In genomic region chr2:175804130-175804529, GRCh38 we compare ENCODE assay signal across 18 cellular contexts.
A peak's percentile ranks its signal among the peaks of the same experiment; 100 is the strongest.
DNase-seq lines count a peak whose midpoint lies in the region; ATAC-seq and TF ChIP-seq lines count a peak whose summit lies in the region.
"Had no signal": no experiment of that assay in that cellular context is flagged by ENCODE, and none has a peak within 500 bp of the region (broad histone marks: within the 10 kb centered on the region; RNA-seq: fewer than 3 reads in every experiment).

No MANE protein-coding gene starts in this region.

- ATAC-seq in right cardiac atrium = no peak
- ATAC-seq: CD8-positive, alpha-beta T cell; GM12878; PC-3 had no signal

- no peak overlapping the region for H3K27ac ChIP-seq in HEK293 (ENCODE audit: extremely low read depth, low read depth, low read length)
- no peak overlapping the region for H3K27ac ChIP-seq in OCI-LY7 (ENCODE audit: low read depth, low read length, poor library complexity, severe bottlenecking)
- H3K27ac ChIP-seq in right cardiac atrium (ENCODE audit: low read length) = no peak overlapping the region
- H3K27ac ChIP-seq: SJSA1 had no signal

- intact Hi-C loops in OCI-LY7 (cut with micrococcal nuclease; ENCODE audit: unreplicated experiment) (no loop called here), right cardiac atrium (cut with DNase I) (no loop called here)

- no peak overlapping the region for H2AFZ ChIP-seq in OCI-LY7 (ENCODE audit: low read length)

- H3K4me2 ChIP-seq in OCI-LY7 (ENCODE audit: low read length) = no peak overlapping the region

- TF ChIP-seq CTCF in HEK293 (tag by site-specific recombination; IDR thresholded peaks at IDR 0.05) (no peak), OCI-LY7 (conservative IDR thresholded peaks at IDR 0.05; ENCODE audit: low read length) (no peak)

- H4K20me1 ChIP-seq in OCI-LY7 (ENCODE audit: insufficient read depth, low read length) = no peaks in the 10 kb centered on the region

- H3K4me1 ChIP-seq in HEK293 (ENCODE audit: control insufficient read depth, insufficient read depth, low read length) = peaks cover 29% of the 10 kb centered on the region
- H3K4me1 ChIP-seq in OCI-LY7 (ENCODE audit: insufficient read depth, low read length, poor library complexity, severe bottlenecking) = no peaks in the 10 kb centered on the region
- H3K4me1 ChIP-seq in right cardiac atrium (ENCODE audit: control insufficient read depth, insufficient read depth, low read length) = no peaks in the 10 kb centered on the region
- H3K4me1 ChIP-seq: SJSA1 had no signal

- no peaks in the 10 kb centered on the region for H3K36me3 ChIP-seq in HEK293 (ENCODE audit: control insufficient read depth in 2 of 2, insufficient read depth in 1 of 2, low read length in 2 of 2)
- no peaks in the 10 kb centered on the region for H3K36me3 ChIP-seq in OCI-LY7 (ENCODE audit: insufficient read depth, low read length)
- H3K36me3 ChIP-seq: SJSA1 had no signal

- H3K9me3 ChIP-seq in HEK293 (ENCODE audit: control insufficient read depth, insufficient read depth, low read depth, low read length) = no peaks in the 10 kb centered on the region
- H3K9me3 ChIP-seq in OCI-LY7 (ENCODE audit: low read length) = no peaks in the 10 kb centered on the region
- no peaks in the 10 kb centered on the region for H3K9me3 ChIP-seq in right cardiac atrium (ENCODE audit: control insufficient read depth, low read length)
- H3K9me3 ChIP-seq: SJSA1 had no signal

- DNase-seq in NCI-H187 (lab: John Stamatoyannopoulos, UW) (peak; percentile 53 to 64), NCI-H345 treated with DMSO at 0.1 percent for 48 hours (lab: John Stamatoyannopoulos, UW; ENCODE audit: unreplicated experiment) (peak; percentile 35), medulla oblongata (ENCODE audit: extremely low spot score) (peak; percentile 24), NCI-H2081 treated with DMSO at 0.1 percent for 48 hours (lab: John Stamatoyannopoulos, UW) (no peak), OCI-LY7 (ENCODE audit: low spot score) (no peak), right cardiac atrium (no peak), HUDEP-2 (lab: John Stamatoyannopoulos, UW; ENCODE audit: unreplicated experiment in 76 of 76) (no peak)
- DNase-seq: CD8-positive, alpha-beta T cell; DMS 273 treated with DMSO at 0.1 percent for 48 hours; H7; NCI-H2171; NCI-H524 treated with DMSO at 0.1 percent for 48 hours; NK-92 treated with Interleukin-12 subunit alpha and Interleukin-12 subunit beta, amount 100 ng/mL, for 24 hours; PC-3; T-helper 9 cell had no signal

- CTCF ChIA-PET in HEK293 (lab: Yijun Ruan, JAX) = interaction anchor here (0.5 to 1.5 kb wide), 3 partner anchors 42 to 114 kb away, joined by 3 to 4 read pairs (median 3); no protein-coding TSS in a partner anchor
- CTCF ChIA-PET in OCI-LY7 (lab: Charles Lee; ENCODE audit: unreplicated experiment) = no interaction called here

- BruUV-seq in OCI-LY7 (replicated peaks; lab: Mats Ljungman, UMichigan) = no TSS peak

- H3K4me3 ChIP-seq in HEK293 (ENCODE audit: low read depth, low read length) = no peak overlapping the region
- H3K4me3 ChIP-seq in OCI-LY7 (ENCODE audit: low read depth, low read length, poor library complexity, severe bottlenecking) = no peak overlapping the region
- no peak overlapping the region for H3K4me3 ChIP-seq in right cardiac atrium (ENCODE audit: low read length)
- H3K4me3 ChIP-seq: GM12878, SJSA1 had no signal

- WGBS in right cardiac atrium = 66% methylated on average over 5 of the region's 5 CpGs

- H3K79me2 ChIP-seq in OCI-LY7 (ENCODE audit: insufficient read depth, low read depth, low read length) = no peaks in the 10 kb centered on the region

- H3K27me3 ChIP-seq in right cardiac atrium (ENCODE audit: control insufficient read depth, insufficient read depth) = no peaks in the 10 kb centered on the region
- H3K27me3 ChIP-seq: SJSA1 had no signal

- POLR2A ChIA-PET in HEK293 (lab: Yijun Ruan, JAX) = no interaction called here
- POLR2A ChIA-PET in OCI-LY7 (lab: Charles Lee) = no interaction called here

- no peaks in the 10 kb centered on the region for H3K9me2 ChIP-seq in OCI-LY7 (ENCODE audit: insufficient read depth, low read length)

TF ChIP-seq in HEK293, 187 proteins besides CTCF, POLR2A, EP300 and RAD21:
- TF ChIP-seq BCL11A (tag by site-specific recombination; IDR thresholded peaks at IDR 0.05; ENCODE audit: low read depth) = no peak
- TF ChIP-seq ZNF692 (tag by site-specific recombination; IDR thresholded peaks at IDR 0.05) = peak; percentile 86
- TF ChIP-seq TRIM28 (IDR thresholded peaks at IDR 0.05; ENCODE audit: borderline replicate concordance, low read length) = peak; percentile 76; the same call in 1 of the 2 replicates
- TF ChIP-seq ZFP69B (tag by site-specific recombination; IDR thresholded peaks at IDR 0.05) = peak; percentile 51; the same call in 1 of the 2 replicates
- peak; percentile 33; the same call in 1 of the 2 replicates for TF ChIP-seq ZBTB6 (tag by site-specific recombination; IDR thresholded peaks at IDR 0.05)

Comparison
In these comparisons a context has a peak if more than half of its experiments do, and no peak if none do; other contexts are left out.
1. DNase-seq: peak in NCI-H187 (2 of 2), NCI-H345 treated with DMSO at 0.1 percent for 48 hours (single experiment) and medulla oblongata (single experiment); none in NCI-H2081 treated with DMSO at 0.1 percent for 48 hours (single experiment), OCI-LY7 (single experiment), right cardiac atrium (0 of 3) and HUDEP-2 (0 of 76).